20 cellular contexts compared by ENCODE assay signal in the genomic region with DNA sequence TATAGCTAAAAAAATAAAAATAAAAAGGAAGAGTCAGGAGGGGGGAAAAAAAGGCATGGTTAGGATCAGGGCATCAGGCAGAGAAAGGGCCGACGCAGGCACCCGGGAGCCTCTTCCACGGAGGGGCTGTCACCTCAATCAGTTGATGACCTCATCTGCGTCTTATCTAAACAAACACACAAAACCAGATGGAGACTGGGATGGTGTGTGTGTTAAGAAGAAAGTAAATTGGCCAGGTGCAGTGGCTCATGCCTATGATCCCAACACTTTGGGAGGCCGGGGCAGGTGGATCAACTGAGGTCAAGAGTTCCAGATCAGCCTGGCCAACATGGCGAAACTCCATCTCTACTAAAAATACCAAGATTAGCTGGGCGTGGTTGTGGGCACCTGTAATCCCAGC.
DNase-seq lines count a peak whose midpoint lies in the region; ATAC-seq, FAIRE-seq and TF ChIP-seq lines count a peak whose summit lies in the region.
"Had no signal": no experiment of that assay in that cellular context is flagged by ENCODE, and none has a peak within 500 bp of the region (broad histone marks: within the 10 kb centered on the region; RNA-seq: fewer than 3 reads in every experiment).

No MANE protein-coding gene starts in this region.

- DNase-seq in NCI-H345 (lab: John Stamatoyannopoulos, UW) (peak; percentile 10), NCI-H345 treated with DMSO at 0.1 percent for 48 hours (lab: John Stamatoyannopoulos, UW; ENCODE audit: unreplicated experiment) (no peak), RPMI8226 (peak; percentile 69), small intestine (peak; percentile 29), upper lobe of right lung (no peak)
- DNase-seq: 8988T; CD8-positive, alpha-beta T cell; GM23248; H9; IMR-90; NCI-H1105; NCI-H1694; NCI-H2107; NCI-H524; T-helper 1 cell had no signal

- H3K27ac ChIP-seq in HEK293 (ENCODE audit: extremely low read depth, low read depth, low read length) (no peak overlapping the region), small intestine (ENCODE audit: low read depth in 1 of 2, low read length in 1 of 2) (no peak overlapping the region), upper lobe of right lung (no peak overlapping the region)
- H3K27ac ChIP-seq: GM23248, SJSA1 had no signal

- H3K4me3 ChIP-seq in HEK293 (ENCODE audit: low read depth, low read length) (no peak overlapping the region), small intestine (ENCODE audit: low read depth in 1 of 2, low read length in 2 of 2) (no peak overlapping the region), upper lobe of right lung (no peak overlapping the region)
- H3K4me3 ChIP-seq: GM23248, SJSA1 had no signal

- ATAC-seq in HG02981 (IDR thresholded peaks at IDR 0.05; ENCODE audit: unreplicated experiment): no peak
- ATAC-seq in upper lobe of right lung: no peak
- ATAC-seq in GM21390 (IDR thresholded peaks at IDR 0.05; ENCODE audit: unreplicated experiment): no peak
- ATAC-seq: CD8-positive, alpha-beta T cell; Panc1 had no signal

- FAIRE-seq in small intestine (lab: Jason Lieb, UNC): no peak

- H3K36me3 ChIP-seq in HEK293 (ENCODE audit: control insufficient read depth in 2 of 2, insufficient read depth in 1 of 2, low read length in 2 of 2): no peaks in the 10 kb centered on the region
- H3K36me3 ChIP-seq in small intestine (ENCODE audit: control insufficient read depth in 2 of 2, insufficient read depth in 2 of 2, low read length in 2 of 2): no peaks in the 10 kb centered on the region
- no peaks in the 10 kb centered on the region for H3K36me3 ChIP-seq in upper lobe of right lung
- H3K36me3 ChIP-seq: SJSA1 had no signal

- 19 to 53% (median 31%) methylated on average over 8 of the region's 8 CpGs for WGBS in small intestine, 3 donors

- POLR2A ChIA-PET in HEK293 (lab: Yijun Ruan, JAX): no interaction called here

- intact Hi-C loops in upper lobe of right lung (cut with DNase I): no loop called here

- CTCF ChIA-PET in HEK293 (lab: Yijun Ruan, JAX): no interaction called here

- TF ChIP-seq CTCF in HEK293 (tag by site-specific recombination; IDR thresholded peaks at IDR 0.05): no peak
- TF ChIP-seq CTCF in upper lobe of right lung (IDR thresholded peaks at IDR 0.05): no peak

- H3K9me3 ChIP-seq in HEK293 (ENCODE audit: control insufficient read depth, insufficient read depth, low read depth, low read length) (no peaks in the 10 kb centered on the region), small intestine (ENCODE audit: control insufficient read depth, low read depth) (no peaks in the 10 kb centered on the region), upper lobe of right lung (no peaks in the 10 kb centered on the region)
- H3K9me3 ChIP-seq: SJSA1 had no signal

- no peaks in the 10 kb centered on the region for H3K4me1 ChIP-seq in HEK293 (ENCODE audit: control insufficient read depth, insufficient read depth, low read length)
- no peaks in the 10 kb centered on the region for H3K4me1 ChIP-seq in small intestine (ENCODE audit: control insufficient read depth in 2 of 2, insufficient read depth in 1 of 2, low read depth in 1 of 2, low read length in 1 of 2)
- H3K4me1 ChIP-seq in upper lobe of right lung: no peaks in the 10 kb centered on the region
- H3K4me1 ChIP-seq: SJSA1 had no signal

- H3K27me3 ChIP-seq in small intestine (ENCODE audit: control insufficient read depth in 2 of 2, insufficient read depth in 2 of 2, low read length in 2 of 2): peaks cover 0 to 1% of the 10 kb centered on the region in 2 donors
- no peaks in the 10 kb centered on the region for H3K27me3 ChIP-seq in upper lobe of right lung
- H3K27me3 ChIP-seq: SJSA1 had no signal

TF ChIP-seq in HEK293, 187 proteins besides CTCF, POLR2A, EP300 and RAD21:
- TF ChIP-seq, protein P1, sequence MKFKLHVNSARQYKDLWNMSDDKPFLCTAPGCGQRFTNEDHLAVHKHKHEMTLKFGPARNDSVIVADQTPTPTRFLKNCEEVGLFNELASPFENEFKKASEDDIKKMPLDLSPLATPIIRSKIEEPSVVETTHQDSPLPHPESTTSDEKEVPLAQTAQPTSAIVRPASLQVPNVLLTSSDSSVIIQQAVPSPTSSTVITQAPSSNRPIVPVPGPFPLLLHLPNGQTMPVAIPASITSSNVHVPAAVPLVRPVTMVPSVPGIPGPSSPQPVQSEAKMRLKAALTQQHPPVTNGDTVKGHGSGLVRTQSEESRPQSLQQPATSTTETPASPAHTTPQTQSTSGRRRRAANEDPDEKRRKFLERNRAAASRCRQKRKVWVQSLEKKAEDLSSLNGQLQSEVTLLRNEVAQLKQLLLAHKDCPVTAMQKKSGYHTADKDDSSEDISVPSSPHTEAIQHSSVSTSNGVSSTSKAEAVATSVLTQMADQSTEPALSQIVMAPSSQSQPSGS (tag by site-specific recombination; IDR thresholded peaks at IDR 0.05; ENCODE audit: low read depth): 0 out of 2 replicates have a peak, but pooled peaks have one; percentile 18
- TF ChIP-seq ZBTB21 (tag by site-specific recombination; IDR thresholded peaks at IDR 0.05) (0 out of 2 replicates have a peak, but pooled peaks have one; percentile 20), KLF8 (tag by site-specific recombination; IDR thresholded peaks at IDR 0.05) (no peak), ZNF558 (tag by site-specific recombination; IDR thresholded peaks at IDR 0.05) (no peak), ZBTB20 (tag by site-specific recombination; IDR thresholded peaks at IDR 0.05) (no peak), ZNF426 (tag by site-specific recombination; IDR thresholded peaks at IDR 0.05) (no peak), ZNF629 (tag by site-specific recombination; IDR thresholded peaks at IDR 0.05) (0 out of 2 replicates have a peak, but pooled peaks have one; percentile 12), REPIN1 (tag by site-specific recombination; IDR thresholded peaks at IDR 0.05; ENCODE audit: low read depth) (no peak), ZBTB7A (tag by site-specific recombination; IDR thresholded peaks at IDR 0.05; ENCODE audit: low read depth) (no peak), ZNF335 (tag by site-specific recombination; conservative IDR thresholded peaks at IDR 0.05) (peak; percentile 50)
- TF ChIP-seq, protein P2, sequence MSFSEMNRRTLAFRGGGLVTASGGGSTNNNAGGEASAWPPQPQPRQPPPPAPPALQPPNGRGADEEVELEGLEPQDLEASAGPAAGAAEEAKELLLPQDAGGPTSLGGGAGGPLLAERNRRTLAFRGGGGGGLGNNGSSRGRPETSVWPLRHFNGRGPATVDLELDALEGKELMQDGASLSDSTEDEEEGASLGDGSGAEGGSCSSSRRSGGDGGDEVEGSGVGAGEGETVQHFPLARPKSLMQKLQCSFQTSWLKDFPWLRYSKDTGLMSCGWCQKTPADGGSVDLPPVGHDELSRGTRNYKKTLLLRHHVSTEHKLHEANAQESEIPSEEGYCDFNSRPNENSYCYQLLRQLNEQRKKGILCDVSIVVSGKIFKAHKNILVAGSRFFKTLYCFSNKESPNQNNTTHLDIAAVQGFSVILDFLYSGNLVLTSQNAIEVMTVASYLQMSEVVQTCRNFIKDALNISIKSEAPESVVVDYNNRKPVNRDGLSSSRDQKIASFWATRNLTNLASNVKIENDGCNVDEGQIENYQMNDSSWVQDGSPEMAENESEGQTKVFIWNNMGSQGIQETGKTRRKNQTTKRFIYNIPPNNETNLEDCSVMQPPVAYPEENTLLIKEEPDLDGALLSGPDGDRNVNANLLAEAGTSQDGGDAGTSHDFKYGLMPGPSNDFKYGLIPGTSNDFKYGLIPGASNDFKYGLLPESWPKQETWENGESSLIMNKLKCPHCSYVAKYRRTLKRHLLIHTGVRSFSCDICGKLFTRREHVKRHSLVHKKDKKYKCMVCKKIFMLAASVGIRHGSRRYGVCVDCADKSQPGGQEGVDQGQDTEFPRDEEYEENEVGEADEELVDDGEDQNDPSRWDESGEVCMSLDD (tag by site-specific recombination; IDR thresholded peaks at IDR 0.05): no peak
- TF ChIP-seq, protein P3, sequence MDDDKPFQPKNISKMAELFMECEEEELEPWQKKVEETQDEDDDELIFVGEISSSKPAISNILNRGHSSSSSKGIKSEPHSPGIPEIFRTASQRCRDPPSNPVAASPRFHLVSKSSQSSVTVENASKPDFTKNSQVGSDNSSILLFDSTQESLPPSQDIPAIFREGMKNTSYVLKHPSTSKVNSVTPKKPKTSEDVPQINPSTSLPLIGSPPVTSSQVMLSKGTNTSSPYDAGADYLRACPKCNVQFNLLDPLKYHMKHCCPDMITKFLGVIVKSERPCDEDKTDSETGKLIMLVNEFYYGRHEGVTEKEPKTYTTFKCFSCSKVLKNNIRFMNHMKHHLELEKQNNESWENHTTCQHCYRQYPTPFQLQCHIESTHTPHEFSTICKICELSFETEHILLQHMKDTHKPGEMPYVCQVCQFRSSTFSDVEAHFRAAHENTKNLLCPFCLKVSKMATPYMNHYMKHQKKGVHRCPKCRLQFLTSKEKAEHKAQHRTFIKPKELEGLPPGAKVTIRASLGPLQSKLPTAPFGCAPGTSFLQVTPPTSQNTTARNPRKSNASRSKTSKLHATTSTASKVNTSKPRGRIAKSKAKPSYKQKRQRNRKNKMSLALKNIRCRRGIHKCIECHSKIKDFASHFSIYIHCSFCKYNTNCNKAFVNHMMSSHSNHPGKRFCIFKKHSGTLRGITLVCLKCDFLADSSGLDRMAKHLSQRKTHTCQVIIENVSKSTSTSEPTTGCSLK (tag by site-specific recombination; IDR thresholded peaks at IDR 0.05): no peak
TF ChIP-seq in HEK293: peak in this region for 4.

Comparison
In these comparisons a context has a peak if more than half of its experiments do, and no peak if none do; other contexts are left out.
1. DNase-seq: peak in NCI-H345 (single experiment), RPMI8226 (single experiment) and small intestine (single experiment); none in NCI-H345 treated with DMSO at 0.1 percent for 48 hours (single experiment) and upper lobe of right lung (single experiment).